39 cellular contexts compared by ENCODE assay signal in the genomic region with DNA sequence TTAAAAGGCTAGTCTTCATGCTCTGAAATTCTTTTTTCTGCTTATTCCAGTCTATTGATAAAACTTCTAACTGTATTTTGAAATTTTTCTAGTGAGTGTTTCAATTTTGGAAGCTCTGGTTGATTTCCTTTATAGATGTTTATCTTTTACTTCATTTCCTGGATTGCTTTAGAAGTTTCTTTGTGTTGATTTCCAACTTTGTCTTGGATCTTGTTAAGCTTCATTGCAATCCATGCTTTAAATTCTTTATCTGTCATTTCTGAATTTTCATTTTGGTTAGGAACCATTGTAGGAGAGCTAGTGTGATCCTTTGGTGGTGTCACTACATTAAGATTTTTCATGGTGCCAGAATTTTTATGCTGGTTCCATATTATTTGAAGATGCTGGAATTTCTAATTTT.
"Had no signal": no experiment of that assay in that cellular context is flagged by ENCODE, and none has a peak within 500 bp of the region (broad histone marks: within the 10 kb centered on the region; RNA-seq: fewer than 3 reads in every experiment).

No MANE protein-coding gene starts in this region.

- ATAC-seq: activated naive CD4-positive, alpha-beta T cell treated with anti-CD3 and anti-CD28 coated beads, Interleukin-2, amount 50 U/mL, for 72 hours; activated naive CD8-positive, alpha-beta T cell treated with anti-CD3 and anti-CD28 coated beads, Interleukin-2, amount 50 U/mL, for 24 hours; activated T-cell treated with anti-CD3 and anti-CD28 coated beads, Interleukin-2, amount 50 U/mL, for 4 hours; activated T-cell treated with anti-CD3 and anti-CD28 coated beads, Interleukin-2, amount 50 U/mL, for 72 hours; activated T-helper 17 cell treated with anti-CD3 and anti-CD28 coated beads, Interleukin-2, amount 50 U/mL, for 72 hours; body of pancreas had no signal

- H3K4me3 Mint-ChIP-seq: activated naive CD4-positive, alpha-beta T cell treated with anti-CD3 and anti-CD28 coated beads for 36 hours; activated naive CD4-positive, alpha-beta T cell treated with anti-CD3 and anti-CD28 coated beads, Interleukin-2, amount 10 ng/mL, durations not matched to agents 7 days and 5 days; activated naive CD4-positive, alpha-beta T cell treated with anti-CD3 and anti-CD28 coated beads, Interleukin-2, amount 50 U/mL, for 24 hours; activated naive CD8-positive, alpha-beta T cell; activated naive CD8-positive, alpha-beta T cell treated with anti-CD3 and anti-CD28 coated beads for 36 hours; activated naive CD8-positive, alpha-beta T cell treated with anti-CD3 and anti-CD28 coated beads, Interleukin-2, amount 10 ng/mL, durations not matched to agents 7 days and 5 days; activated naive CD8-positive, alpha-beta T cell treated with anti-CD3 and anti-CD28 coated beads, Interleukin-2, amount 50 U/mL, for 24 hours; activated T-cell treated with anti-CD3 and anti-CD28 coated beads, Interleukin-2, amount 50 U/mL, for 24 hours; activated T-cell treated with anti-CD3 and anti-CD28 coated beads, Interleukin-2, amount 50 U/mL, for 4 hours; activated T-cell treated with anti-CD3 and anti-CD28 coated beads, Interleukin-2, amount 50 U/mL, for 72 hours; activated T-helper 1 cell treated with anti-CD3 and anti-CD28 coated beads, Interleukin-12 subunit alpha, Interleukin-12 subunit beta, Interleukin-2, Interleukin-4 antibody, amounts not matched to agents 30 ng/mL and 10 ng/mL and 1 ng/mL, durations not matched to agents 14 hours and 24 hours and 36 hours; activated T-helper 17 cell treated with anti-CD3 and anti-CD28 coated beads, Interleukin-2, amount 50 U/mL, for 72 hours; brain; central memory CD8-positive, alpha-beta T cell had no signal

- H3K27me3 ChIP-seq: adrenal gland, ascending aorta, body of pancreas, brain microvascular endothelial cell, breast epithelium, cardiac muscle cell had no signal

- DNase-seq: activated effector memory CD4-positive, alpha-beta T cell treated with anti-CD3 and anti-CD28 coated beads, Interleukin-2, amount 50 U/mL, for 16 hours; activated effector memory CD4-positive, alpha-beta T cell treated with Interleukin-2 at 50 U/mL for 16 hours; activated gamma-delta T cell; activated gamma-delta T cell treated with Interleukin-2 at 50 U/mL for 16 hours; activated naive CD4-positive, alpha-beta T cell; activated naive CD4-positive, alpha-beta T cell treated with anti-CD3 and anti-CD28 coated beads for 36 hours; activated naive CD4-positive, alpha-beta T cell treated with anti-CD3 and anti-CD28 coated beads, Interleukin-2, amount 10 ng/mL, durations not matched to agents 7 days and 5 days; activated naive CD4-positive, alpha-beta T cell treated with anti-CD3 and anti-CD28 coated beads, Interleukin-2, amount 50 U/mL, for 16 hours; activated naive CD4-positive, alpha-beta T cell treated with Interleukin-2 at 50 U/mL for 16 hours; activated naive CD8-positive, alpha-beta T cell treated with anti-CD3 and anti-CD28 coated beads for 36 hours; activated naive CD8-positive, alpha-beta T cell treated with anti-CD3 and anti-CD28 coated beads, Interleukin-2, amount 10 ng/mL, durations not matched to agents 7 days and 5 days; activated naive CD8-positive, alpha-beta T cell treated with anti-CD3 and anti-CD28 coated beads, Interleukin-2, amount 50 U/mL, for 24 hours; activated T-cell treated with anti-CD3 and anti-CD28 coated beads, Interleukin-2, amount 50 U/mL, for 24 hours; activated T-cell treated with anti-CD3 and anti-CD28 coated beads, Interleukin-2, amount 50 U/mL, for 4 hours; activated T-cell treated with anti-CD3 and anti-CD28 coated beads, Interleukin-2, amount 50 U/mL, for 48 hours; activated T-cell treated with anti-CD3 and anti-CD28 coated beads, Interleukin-2, amount 50 U/mL, for 72 hours; adrenal gland; amniotic stem cell; amygdala; anterior cingulate cortex; aorta; body of pancreas; brain microvascular endothelial cell; caudate nucleus; central memory CD4-positive, alpha-beta T cell; cerebellar nuclear complex had no signal

- H3K27ac Mint-ChIP-seq: activated naive CD4-positive, alpha-beta T cell treated with anti-CD3 and anti-CD28 coated beads for 36 hours; activated naive CD4-positive, alpha-beta T cell treated with anti-CD3 and anti-CD28 coated beads, Interleukin-2, amount 10 ng/mL, durations not matched to agents 7 days and 5 days; activated naive CD4-positive, alpha-beta T cell treated with anti-CD3 and anti-CD28 coated beads, Interleukin-2, amount 50 U/mL, for 24 hours; activated naive CD4-positive, alpha-beta T cell treated with anti-CD3 and anti-CD28 coated beads, Interleukin-2, amount 50 U/mL, for 72 hours; activated naive CD8-positive, alpha-beta T cell; activated naive CD8-positive, alpha-beta T cell treated with anti-CD3 and anti-CD28 coated beads for 36 hours; activated naive CD8-positive, alpha-beta T cell treated with anti-CD3 and anti-CD28 coated beads, Interleukin-2, amount 10 ng/mL, durations not matched to agents 7 days and 5 days; activated naive CD8-positive, alpha-beta T cell treated with anti-CD3 and anti-CD28 coated beads, Interleukin-2, amount 50 U/mL, for 24 hours; activated T-cell treated with anti-CD3 and anti-CD28 coated beads, Interleukin-2, amount 50 U/mL, for 24 hours; activated T-cell treated with anti-CD3 and anti-CD28 coated beads, Interleukin-2, amount 50 U/mL, for 72 hours; activated T-helper 1 cell treated with anti-CD3 and anti-CD28 coated beads, Interleukin-12 subunit alpha, Interleukin-12 subunit beta, Interleukin-2, Interleukin-4 antibody, amounts not matched to agents 30 ng/mL and 10 ng/mL and 1 ng/mL, durations not matched to agents 14 hours and 24 hours and 36 hours; activated T-helper 17 cell treated with anti-CD3 and anti-CD28 coated beads, Interleukin-2, amount 50 U/mL, for 72 hours; activated T-helper 2 cell treated with anti-CD3 and anti-CD28 coated beads, Interferon-gamma antibody, Interleukin-2, Interleukin-4, amounts not matched to agents 10 μg/mL and 5 μg/mL and 100 μg/mL, durations not matched to agents 14 hours and 24 hours and 36 hours; brain had no signal

- H3K9me3 Mint-ChIP-seq: activated naive CD4-positive, alpha-beta T cell treated with anti-CD3 and anti-CD28 coated beads for 36 hours; activated naive CD4-positive, alpha-beta T cell treated with anti-CD3 and anti-CD28 coated beads, Interleukin-2, amount 10 ng/mL, durations not matched to agents 7 days and 5 days; activated naive CD4-positive, alpha-beta T cell treated with anti-CD3 and anti-CD28 coated beads, Interleukin-2, amount 50 U/mL, for 24 hours; activated naive CD8-positive, alpha-beta T cell treated with anti-CD3 and anti-CD28 coated beads, Interleukin-2, amount 10 ng/mL, durations not matched to agents 7 days and 5 days; activated naive CD8-positive, alpha-beta T cell treated with anti-CD3 and anti-CD28 coated beads, Interleukin-2, amount 50 U/mL, for 24 hours; activated T-cell treated with anti-CD3 and anti-CD28 coated beads, Interleukin-2, amount 50 U/mL, for 24 hours; activated T-cell treated with anti-CD3 and anti-CD28 coated beads, Interleukin-2, amount 50 U/mL, for 4 hours; activated T-helper 1 cell treated with anti-CD3 and anti-CD28 coated beads, Interleukin-12 subunit alpha, Interleukin-12 subunit beta, Interleukin-2, Interleukin-4 antibody, amounts not matched to agents 30 ng/mL and 10 ng/mL and 1 ng/mL, durations not matched to agents 14 hours and 24 hours and 36 hours; activated T-helper 17 cell treated with anti-CD3 and anti-CD28 coated beads, Interleukin-2, amount 50 U/mL, for 72 hours; activated T-helper 2 cell treated with anti-CD3 and anti-CD28 coated beads, Interferon-gamma antibody, Interleukin-2, Interleukin-4, amounts not matched to agents 10 μg/mL and 5 μg/mL and 100 μg/mL, durations not matched to agents 14 hours and 24 hours and 36 hours; central memory CD8-positive, alpha-beta T cell had no signal

- H3K9me3 ChIP-seq: adrenal gland, ascending aorta, body of pancreas had no signal

- H3K36me3 ChIP-seq: adrenal gland, ascending aorta, brain microvascular endothelial cell, breast epithelium, cardiac muscle cell had no signal

- H3K4me1 Mint-ChIP-seq: activated naive CD4-positive, alpha-beta T cell treated with anti-CD3 and anti-CD28 coated beads, Interleukin-2, amount 10 ng/mL, durations not matched to agents 7 days and 5 days; activated naive CD4-positive, alpha-beta T cell treated with anti-CD3 and anti-CD28 coated beads, Interleukin-2, amount 50 U/mL, for 24 hours; activated naive CD8-positive, alpha-beta T cell treated with anti-CD3 and anti-CD28 coated beads for 36 hours; activated naive CD8-positive, alpha-beta T cell treated with anti-CD3 and anti-CD28 coated beads, Interleukin-2, amount 10 ng/mL, durations not matched to agents 7 days and 5 days; activated naive CD8-positive, alpha-beta T cell treated with anti-CD3 and anti-CD28 coated beads, Interleukin-2, amount 50 U/mL, for 24 hours; activated T-helper 17 cell treated with anti-CD3 and anti-CD28 coated beads, Interleukin-2, amount 50 U/mL, for 72 hours; brain; central memory CD8-positive, alpha-beta T cell had no signal

- H3K4me3 ChIP-seq: adrenal gland, ascending aorta, body of pancreas, breast epithelium, cardiac muscle cell had no signal

- H3K27me3 Mint-ChIP-seq: activated naive CD4-positive, alpha-beta T cell treated with anti-CD3 and anti-CD28 coated beads, Interleukin-2, amount 10 ng/mL, durations not matched to agents 7 days and 5 days; activated naive CD8-positive, alpha-beta T cell treated with anti-CD3 and anti-CD28 coated beads for 36 hours; activated naive CD8-positive, alpha-beta T cell treated with anti-CD3 and anti-CD28 coated beads, Interleukin-2, amount 50 U/mL, for 24 hours; brain; central memory CD8-positive, alpha-beta T cell had no signal

- H3K36me3 Mint-ChIP-seq: activated naive CD4-positive, alpha-beta T cell treated with anti-CD3 and anti-CD28 coated beads, Interleukin-2, amount 10 ng/mL, durations not matched to agents 7 days and 5 days; activated naive CD4-positive, alpha-beta T cell treated with anti-CD3 and anti-CD28 coated beads, Interleukin-2, amount 50 U/mL, for 24 hours; activated naive CD4-positive, alpha-beta T cell treated with anti-CD3 and anti-CD28 coated beads, Interleukin-2, amount 50 U/mL, for 72 hours; activated naive CD8-positive, alpha-beta T cell; activated naive CD8-positive, alpha-beta T cell treated with anti-CD3 and anti-CD28 coated beads for 36 hours; activated naive CD8-positive, alpha-beta T cell treated with anti-CD3 and anti-CD28 coated beads, Interleukin-2, amount 10 ng/mL, durations not matched to agents 7 days and 5 days; brain had no signal

- H3K27ac ChIP-seq: adrenal gland, ascending aorta, body of pancreas, brain microvascular endothelial cell, breast epithelium, cardiac muscle cell had no signal

- H3K4me1 ChIP-seq: adrenal gland, ascending aorta, body of pancreas, breast epithelium had no signal

- FAIRE-seq: astrocyte, bronchial epithelial cell had no signal
